ENCODE assay signal across 8 cellular contexts in the genomic region with DNA sequence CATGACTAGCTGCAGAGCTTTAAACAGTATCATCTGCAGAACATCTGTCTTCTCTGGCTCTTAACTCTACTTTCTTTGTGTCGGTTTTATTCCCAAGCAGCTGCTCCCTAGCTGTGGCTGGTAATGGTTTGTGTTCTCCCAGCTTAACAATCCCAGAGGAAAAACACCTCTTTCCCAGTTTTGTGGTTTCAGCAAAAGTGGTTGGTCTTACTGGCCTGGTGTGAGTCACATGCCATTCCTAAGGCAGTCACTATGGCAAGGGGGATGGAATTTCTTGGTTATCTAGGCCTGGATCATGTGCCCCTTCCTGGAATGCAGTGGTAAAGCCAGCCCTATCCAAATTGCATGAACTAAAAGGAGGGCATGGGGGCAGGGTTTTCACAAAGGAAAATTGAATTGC. TPM values are rescaled to one million over a fixed set of nuclear protein-coding genes. Genes with fewer than 3 reads are reported as not detected.
A peak's percentile ranks its signal among the peaks of the same experiment; 100 is the strongest.
DNase-seq lines count a peak whose midpoint lies in the region; ATAC-seq and TF ChIP-seq lines count a peak whose summit lies in the region.

No MANE protein-coding gene starts in this region.

- ATAC-seq in SK-N-SH treated with all-trans-retinoic acid at 6 μM for 48 hours, result peak; percentile 98
- no peak for ATAC-seq in GM21737 (IDR thresholded peaks at IDR 0.05; ENCODE audit: unreplicated experiment)
- ATAC-seq in activated CD8-positive, alpha-beta T cell treated with anti-CD3 and anti-CD28 coated beads, Interleukin-2, amount 10 ng/mL, durations not matched to agents 7 days and 5 days, result no peak

- POLR2A ChIA-PET in activated CD8-positive, alpha-beta T cell treated with anti-CD3 and anti-CD28 coated beads, Interleukin-2, amount 10 ng/mL, durations not matched to agents 7 days and 5 days (lab: Charles Lee), result no interaction called here

- H3K9me3 Mint-ChIP-seq in progenitor cell of endocrine pancreas (ENCODE audit: low read depth), result no peaks in the 10 kb centered on the region
- no peaks in the 10 kb centered on the region for H3K9me3 Mint-ChIP-seq in activated CD8-positive, alpha-beta T cell treated with anti-CD3 and anti-CD28 coated beads, Interleukin-2, amount 10 ng/mL, durations not matched to agents 7 days and 5 days (ENCODE audit: insufficient read depth)

- H3K4me1 Mint-ChIP-seq in progenitor cell of endocrine pancreas (ENCODE audit: low read depth), result peaks cover 5% of the 10 kb centered on the region
- no peaks in the 10 kb centered on the region for H3K4me1 Mint-ChIP-seq in activated CD8-positive, alpha-beta T cell treated with anti-CD3 and anti-CD28 coated beads, Interleukin-2, amount 10 ng/mL, durations not matched to agents 7 days and 5 days (ENCODE audit: low read depth)

- TF ChIP-seq CTCF in fibroblast of villous mesenchyme (IDR thresholded peaks at IDR 0.05; ENCODE audit: insufficient read depth, low read depth, low read length) (no peak), progenitor cell of endocrine pancreas (IDR thresholded peaks at IDR 0.05; ENCODE audit: unreplicated experiment) (no peak)

- no peak overlapping the region for H3K4me3 Mint-ChIP-seq in progenitor cell of endocrine pancreas (ENCODE audit: low read depth)
- H3K4me3 Mint-ChIP-seq in activated CD8-positive, alpha-beta T cell treated with anti-CD3 and anti-CD28 coated beads, Interleukin-2, amount 10 ng/mL, durations not matched to agents 7 days and 5 days, result no peak overlapping the region

- CTCF ChIA-PET in activated CD8-positive, alpha-beta T cell treated with anti-CD3 and anti-CD28 coated beads, Interleukin-2, amount 10 ng/mL, durations not matched to agents 7 days and 5 days (lab: Charles Lee), result interaction anchor here (1.0 kb wide), 2 partner anchors 10 to 103 kb away, joined by 3 read pairs; no protein-coding TSS in a partner anchor

- H3K27me3 Mint-ChIP-seq in progenitor cell of endocrine pancreas, result no peaks in the 10 kb centered on the region
- no peaks in the 10 kb centered on the region for H3K27me3 Mint-ChIP-seq in activated CD8-positive, alpha-beta T cell treated with anti-CD3 and anti-CD28 coated beads, Interleukin-2, amount 10 ng/mL, durations not matched to agents 7 days and 5 days (ENCODE audit: low read depth)

- no peak overlapping the region for H3K4me3 ChIP-seq in fibroblast of villous mesenchyme (ENCODE audit: low read depth, low read length)

- DNase-seq in GM03348 (ENCODE audit: low spot score), result peak; percentile 87
- peak; percentile 98 for DNase-seq in fibroblast of villous mesenchyme (ENCODE audit: low read depth)
- no peak for DNase-seq in progenitor cell of endocrine pancreas (ENCODE audit: low spot score, unreplicated experiment)
- no peak for DNase-seq in NAMALWA (ENCODE audit: low spot score)
- no peak for DNase-seq in T-helper 9 cell
- DNase-seq in activated CD8-positive, alpha-beta T cell treated with anti-CD3 and anti-CD28 coated beads, Interleukin-2, amount 10 ng/mL, durations not matched to agents 7 days and 5 days, result no peak

- H3K27ac Mint-ChIP-seq in progenitor cell of endocrine pancreas, result peak overlapping the region; percentile 33
- no peak overlapping the region for H3K27ac Mint-ChIP-seq in activated CD8-positive, alpha-beta T cell treated with anti-CD3 and anti-CD28 coated beads, Interleukin-2, amount 10 ng/mL, durations not matched to agents 7 days and 5 days

- H3K36me3 Mint-ChIP-seq in progenitor cell of endocrine pancreas (ENCODE audit: insufficient read depth), result peaks cover 38% of the 10 kb centered on the region
- H3K36me3 Mint-ChIP-seq in activated CD8-positive, alpha-beta T cell treated with anti-CD3 and anti-CD28 coated beads, Interleukin-2, amount 10 ng/mL, durations not matched to agents 7 days and 5 days (ENCODE audit: low read depth), result peaks cover 7% of the 10 kb centered on the region

TF ChIP-seq in SK-N-SH treated with all-trans-retinoic acid at 6 μM for 48 hours, 23 proteins besides CTCF, POLR2A, EP300 and RAD21 (continues in another document):
- peak; percentile 76 for TF ChIP-seq ISL1 (CRISPR knock-in tag; IDR thresholded peaks at IDR 0.05)
- no peak for TF ChIP-seq TOX (CRISPR knock-in tag; IDR thresholded peaks at IDR 0.05; ENCODE audit: borderline replicate concordance)
- TF ChIP-seq, protein P1, sequence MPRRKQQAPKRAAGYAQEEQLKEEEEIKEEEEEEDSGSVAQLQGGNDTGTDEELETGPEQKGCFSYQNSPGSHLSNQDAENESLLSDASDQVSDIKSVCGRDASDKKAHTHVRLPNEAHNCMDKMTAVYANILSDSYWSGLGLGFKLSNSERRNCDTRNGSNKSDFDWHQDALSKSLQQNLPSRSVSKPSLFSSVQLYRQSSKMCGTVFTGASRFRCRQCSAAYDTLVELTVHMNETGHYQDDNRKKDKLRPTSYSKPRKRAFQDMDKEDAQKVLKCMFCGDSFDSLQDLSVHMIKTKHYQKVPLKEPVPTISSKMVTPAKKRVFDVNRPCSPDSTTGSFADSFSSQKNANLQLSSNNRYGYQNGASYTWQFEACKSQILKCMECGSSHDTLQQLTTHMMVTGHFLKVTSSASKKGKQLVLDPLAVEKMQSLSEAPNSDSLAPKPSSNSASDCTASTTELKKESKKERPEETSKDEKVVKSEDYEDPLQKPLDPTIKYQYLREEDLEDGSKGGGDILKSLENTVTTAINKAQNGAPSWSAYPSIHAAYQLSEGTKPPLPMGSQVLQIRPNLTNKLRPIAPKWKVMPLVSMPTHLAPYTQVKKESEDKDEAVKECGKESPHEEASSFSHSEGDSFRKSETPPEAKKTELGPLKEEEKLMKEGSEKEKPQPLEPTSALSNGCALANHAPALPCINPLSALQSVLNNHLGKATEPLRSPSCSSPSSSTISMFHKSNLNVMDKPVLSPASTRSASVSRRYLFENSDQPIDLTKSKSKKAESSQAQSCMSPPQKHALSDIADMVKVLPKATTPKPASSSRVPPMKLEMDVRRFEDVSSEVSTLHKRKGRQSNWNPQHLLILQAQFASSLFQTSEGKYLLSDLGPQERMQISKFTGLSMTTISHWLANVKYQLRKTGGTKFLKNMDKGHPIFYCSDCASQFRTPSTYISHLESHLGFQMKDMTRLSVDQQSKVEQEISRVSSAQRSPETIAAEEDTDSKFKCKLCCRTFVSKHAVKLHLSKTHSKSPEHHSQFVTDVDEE (CRISPR knock-in tag; IDR thresholded peaks at IDR 0.05), result peak; percentile 68; the same call in 1 of the 2 replicates
- TF ChIP-seq ZNF565 (CRISPR knock-in tag; conservative IDR thresholded peaks at IDR 0.05; ENCODE audit: low read depth), result no peak
- no peak for TF ChIP-seq RARB (CRISPR knock-in tag; IDR thresholded peaks at IDR 0.05)
- peak; percentile 89; the same call in 1 of the 2 replicates for TF ChIP-seq CSDC2 (CRISPR knock-in tag; IDR thresholded peaks at IDR 0.05)
- no peak for TF ChIP-seq TCF4 (CRISPR knock-in tag; IDR thresholded peaks at IDR 0.05; ENCODE audit: borderline replicate concordance)
- TF ChIP-seq, protein P2, sequence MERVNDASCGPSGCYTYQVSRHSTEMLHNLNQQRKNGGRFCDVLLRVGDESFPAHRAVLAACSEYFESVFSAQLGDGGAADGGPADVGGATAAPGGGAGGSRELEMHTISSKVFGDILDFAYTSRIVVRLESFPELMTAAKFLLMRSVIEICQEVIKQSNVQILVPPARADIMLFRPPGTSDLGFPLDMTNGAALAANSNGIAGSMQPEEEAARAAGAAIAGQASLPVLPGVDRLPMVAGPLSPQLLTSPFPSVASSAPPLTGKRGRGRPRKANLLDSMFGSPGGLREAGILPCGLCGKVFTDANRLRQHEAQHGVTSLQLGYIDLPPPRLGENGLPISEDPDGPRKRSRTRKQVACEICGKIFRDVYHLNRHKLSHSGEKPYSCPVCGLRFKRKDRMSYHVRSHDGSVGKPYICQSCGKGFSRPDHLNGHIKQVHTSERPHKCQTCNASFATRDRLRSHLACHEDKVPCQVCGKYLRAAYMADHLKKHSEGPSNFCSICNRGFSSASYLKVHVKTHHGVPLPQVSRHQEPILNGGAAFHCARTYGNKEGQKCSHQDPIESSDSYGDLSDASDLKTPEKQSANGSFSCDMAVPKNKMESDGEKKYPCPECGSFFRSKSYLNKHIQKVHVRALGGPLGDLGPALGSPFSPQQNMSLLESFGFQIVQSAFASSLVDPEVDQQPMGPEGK (CRISPR knock-in tag; IDR thresholded peaks at IDR 0.05; ENCODE audit: borderline replicate concordance), result peak; percentile 48; the same call in 1 of the 2 replicates
- no peak for TF ChIP-seq ESRRG (CRISPR knock-in tag; IDR thresholded peaks at IDR 0.05)
- no peak for TF ChIP-seq ZNF70 (CRISPR knock-in tag; IDR thresholded peaks at IDR 0.05)
- no peak for TF ChIP-seq ZNF8 (CRISPR knock-in tag; IDR thresholded peaks at IDR 0.05)
- TF ChIP-seq, protein P3, sequence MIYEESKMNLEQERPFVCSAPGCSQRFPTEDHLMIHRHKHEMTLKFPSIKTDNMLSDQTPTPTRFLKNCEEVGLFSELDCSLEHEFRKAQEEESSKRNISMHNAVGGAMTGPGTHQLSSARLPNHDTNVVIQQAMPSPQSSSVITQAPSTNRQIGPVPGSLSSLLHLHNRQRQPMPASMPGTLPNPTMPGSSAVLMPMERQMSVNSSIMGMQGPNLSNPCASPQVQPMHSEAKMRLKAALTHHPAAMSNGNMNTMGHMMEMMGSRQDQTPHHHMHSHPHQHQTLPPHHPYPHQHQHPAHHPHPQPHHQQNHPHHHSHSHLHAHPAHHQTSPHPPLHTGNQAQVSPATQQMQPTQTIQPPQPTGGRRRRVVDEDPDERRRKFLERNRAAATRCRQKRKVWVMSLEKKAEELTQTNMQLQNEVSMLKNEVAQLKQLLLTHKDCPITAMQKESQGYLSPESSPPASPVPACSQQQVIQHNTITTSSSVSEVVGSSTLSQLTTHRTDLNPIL (CRISPR knock-in tag; IDR thresholded peaks at IDR 0.05; ENCODE audit: low read depth), result no peak
- no peak for TF ChIP-seq SNAI2 (CRISPR knock-in tag; IDR thresholded peaks at IDR 0.05)
- no peak for TF ChIP-seq ARNTL (CRISPR knock-in tag; IDR thresholded peaks at IDR 0.05; ENCODE audit: borderline replicate concordance, low read depth)
- TF ChIP-seq PPARA (CRISPR knock-in tag; IDR thresholded peaks at IDR 0.05; ENCODE audit: borderline replicate concordance), result no peak
- no peak for TF ChIP-seq OSR1 (CRISPR knock-in tag; IDR thresholded peaks at IDR 0.05)
- TF ChIP-seq ZFP30 (CRISPR knock-in tag; IDR thresholded peaks at IDR 0.05), result no peak

RNA-seq across cellular contexts. Expression of a gene that starts 27.4 kb away (rescaled TPM):
- 0.43 TPM in 1 of 2 replicates, not detected in the other for total RNA-seq in fibroblast of villous mesenchyme
- total RNA-seq in progenitor cell of endocrine pancreas, result not detected in 2 replicates
- total RNA-seq in activated CD8-positive, alpha-beta T cell treated with anti-CD3 and anti-CD28 coated beads, Interleukin-2, amount 10 ng/mL, durations not matched to agents 7 days and 5 days, result under 1 TPM; 0.29 to 0.50 TPM

RNA-seq across cellular contexts. Expression of a gene that starts 44.3 kb away (rescaled TPM):
- total RNA-seq in fibroblast of villous mesenchyme, result under 0.01 TPM in 2 replicates
- not detected in 2 replicates for total RNA-seq in progenitor cell of endocrine pancreas
- total RNA-seq in activated CD8-positive, alpha-beta T cell treated with anti-CD3 and anti-CD28 coated beads, Interleukin-2, amount 10 ng/mL, durations not matched to agents 7 days and 5 days, result 10 to 100 TPM; 49.1 to 52.6 TPM

RNA-seq across cellular contexts. Expression of a gene that starts 51.8 kb away (rescaled TPM):
- 0.32 and 0.43 TPM in 2 replicates for total RNA-seq in fibroblast of villous mesenchyme
- not detected in 2 replicates for total RNA-seq in progenitor cell of endocrine pancreas
- total RNA-seq in activated CD8-positive, alpha-beta T cell treated with anti-CD3 and anti-CD28 coated beads, Interleukin-2, amount 10 ng/mL, durations not matched to agents 7 days and 5 days, result 10 to 100 TPM; 40.4 to 44.2 TPM

Comparison
In these comparisons a context has a peak if more than half of its experiments do, and no peak if none do; other contexts are left out.
1. DNase-seq: peak in GM03348 (single experiment) and fibroblast of villous mesenchyme (single experiment); none in progenitor cell of endocrine pancreas (single experiment), NAMALWA (single experiment), T-helper 9 cell (single experiment) and activated CD8-positive, alpha-beta T cell treated with anti-CD3 and anti-CD28 coated beads, Interleukin-2, amount 10 ng/mL, durations not matched to agents 7 days and 5 days (single experiment).
2. RNA of a gene that starts 44.3 kb away (total RNA-seq): 49.1 to 52.6 TPM in activated CD8-positive, alpha-beta T cell treated with anti-CD3 and anti-CD28 coated beads, Interleukin-2, amount 10 ng/mL, durations not matched to agents 7 days and 5 days; under 0.01 TPM in fibroblast of villous mesenchyme and not detected in progenitor cell of endocrine pancreas; every median in the first group is over 10 times any median in the second.
3. RNA of a gene that starts 51.8 kb away (total RNA-seq): 40.4 to 44.2 TPM in activated CD8-positive, alpha-beta T cell treated with anti-CD3 and anti-CD28 coated beads, Interleukin-2, amount 10 ng/mL, durations not matched to agents 7 days and 5 days; 0.32 to 0.43 TPM in fibroblast of villous mesenchyme and not detected in progenitor cell of endocrine pancreas; every median in the first group is over 10 times any median in the second.